Comparison of ENCODE assay signal across 23 cellular contexts in genomic region chr21:15472108-15472507, GRCh38.
"Had no signal": no experiment of that assay in that cellular context is flagged by ENCODE, and none has a peak within 500 bp of the region (broad histone marks: within the 10 kb centered on the region; RNA-seq: fewer than 3 reads in every experiment).

No MANE protein-coding gene starts in this region.

- H3K9me3 ChIP-seq: adrenal gland, breast epithelium had no signal

- H3K4me1 ChIP-seq: adrenal gland, breast epithelium had no signal

- DNase-seq: activated CD4-positive, alpha-beta T cell treated with anti-CD3 and anti-CD28 coated beads for 48 hours; activated CD4-positive, alpha-beta T cell treated with anti-CD3 and anti-CD28 coated beads, Interleukin-2, amount 50 U/mL, for 4 hours; activated CD4-positive, CD25-positive, alpha-beta regulatory T cell treated with anti-CD3 and anti-CD28 coated beads, Interleukin-2, amount 50 U/mL, for 72 hours; activated CD8-positive, alpha-beta memory T cell treated with anti-CD3 and anti-CD28 coated beads, Interleukin-2, amount 50 U/mL, for 48 hours; activated CD8-positive, alpha-beta T cell treated with anti-CD3 and anti-CD28 coated beads, Interleukin-2, amount 10 ng/mL, durations not matched to agents 7 days and 5 days; activated naive CD4-positive, alpha-beta T cell treated with anti-CD3 and anti-CD28 coated beads, Interleukin-2, amount 50 U/mL, for 16 hours; activated naive CD8-positive, alpha-beta T cell treated with anti-CD3 and anti-CD28 coated beads, Interleukin-2, amount 10 ng/mL, durations not matched to agents 7 days and 5 days; activated T-cell treated with anti-CD3 and anti-CD28 coated beads, Interleukin-2, amount 50 U/mL, for 1 hour; adrenal gland; anterior cingulate cortex; central memory CD4-positive, alpha-beta T cell; NCI-H1105 treated with DMSO at 0.1 percent for 48 hours; NCI-H1436 treated with DMSO at 0.1 percent for 48 hours; NCI-H187; NCI-H2081 treated with DMSO at 0.1 percent for 48 hours; NCI-H446; NCI-H524; SIG-M5; T-helper 17 cell; T-helper 9 cell had no signal

- H3K27me3 ChIP-seq: adrenal gland, breast epithelium had no signal

- H3K36me3 ChIP-seq: adrenal gland, breast epithelium had no signal

- FAIRE-seq: RCC 7860 had no signal

- H3K27ac ChIP-seq: adrenal gland, breast epithelium had no signal

- H3K4me3 ChIP-seq: adrenal gland, breast epithelium had no signal

- ATAC-seq: activated CD8-positive, alpha-beta T cell treated with anti-CD3 and anti-CD28 coated beads, Interleukin-2, amount 10 ng/mL, durations not matched to agents 7 days and 5 days; T-helper 17 cell; WTC11 had no signal
